1 cellular context compared by ENCODE assay signal in genomic region chr13:45623516-45624090, GRCh38.
TF ChIP-seq lines count a peak whose summit lies in the region.

No MANE protein-coding gene starts in this region.

TF ChIP-seq in GM23338, 12 proteins besides CTCF, POLR2A, EP300 and RAD21 (continued from another document):
- TF ChIP-seq, protein P1, sequence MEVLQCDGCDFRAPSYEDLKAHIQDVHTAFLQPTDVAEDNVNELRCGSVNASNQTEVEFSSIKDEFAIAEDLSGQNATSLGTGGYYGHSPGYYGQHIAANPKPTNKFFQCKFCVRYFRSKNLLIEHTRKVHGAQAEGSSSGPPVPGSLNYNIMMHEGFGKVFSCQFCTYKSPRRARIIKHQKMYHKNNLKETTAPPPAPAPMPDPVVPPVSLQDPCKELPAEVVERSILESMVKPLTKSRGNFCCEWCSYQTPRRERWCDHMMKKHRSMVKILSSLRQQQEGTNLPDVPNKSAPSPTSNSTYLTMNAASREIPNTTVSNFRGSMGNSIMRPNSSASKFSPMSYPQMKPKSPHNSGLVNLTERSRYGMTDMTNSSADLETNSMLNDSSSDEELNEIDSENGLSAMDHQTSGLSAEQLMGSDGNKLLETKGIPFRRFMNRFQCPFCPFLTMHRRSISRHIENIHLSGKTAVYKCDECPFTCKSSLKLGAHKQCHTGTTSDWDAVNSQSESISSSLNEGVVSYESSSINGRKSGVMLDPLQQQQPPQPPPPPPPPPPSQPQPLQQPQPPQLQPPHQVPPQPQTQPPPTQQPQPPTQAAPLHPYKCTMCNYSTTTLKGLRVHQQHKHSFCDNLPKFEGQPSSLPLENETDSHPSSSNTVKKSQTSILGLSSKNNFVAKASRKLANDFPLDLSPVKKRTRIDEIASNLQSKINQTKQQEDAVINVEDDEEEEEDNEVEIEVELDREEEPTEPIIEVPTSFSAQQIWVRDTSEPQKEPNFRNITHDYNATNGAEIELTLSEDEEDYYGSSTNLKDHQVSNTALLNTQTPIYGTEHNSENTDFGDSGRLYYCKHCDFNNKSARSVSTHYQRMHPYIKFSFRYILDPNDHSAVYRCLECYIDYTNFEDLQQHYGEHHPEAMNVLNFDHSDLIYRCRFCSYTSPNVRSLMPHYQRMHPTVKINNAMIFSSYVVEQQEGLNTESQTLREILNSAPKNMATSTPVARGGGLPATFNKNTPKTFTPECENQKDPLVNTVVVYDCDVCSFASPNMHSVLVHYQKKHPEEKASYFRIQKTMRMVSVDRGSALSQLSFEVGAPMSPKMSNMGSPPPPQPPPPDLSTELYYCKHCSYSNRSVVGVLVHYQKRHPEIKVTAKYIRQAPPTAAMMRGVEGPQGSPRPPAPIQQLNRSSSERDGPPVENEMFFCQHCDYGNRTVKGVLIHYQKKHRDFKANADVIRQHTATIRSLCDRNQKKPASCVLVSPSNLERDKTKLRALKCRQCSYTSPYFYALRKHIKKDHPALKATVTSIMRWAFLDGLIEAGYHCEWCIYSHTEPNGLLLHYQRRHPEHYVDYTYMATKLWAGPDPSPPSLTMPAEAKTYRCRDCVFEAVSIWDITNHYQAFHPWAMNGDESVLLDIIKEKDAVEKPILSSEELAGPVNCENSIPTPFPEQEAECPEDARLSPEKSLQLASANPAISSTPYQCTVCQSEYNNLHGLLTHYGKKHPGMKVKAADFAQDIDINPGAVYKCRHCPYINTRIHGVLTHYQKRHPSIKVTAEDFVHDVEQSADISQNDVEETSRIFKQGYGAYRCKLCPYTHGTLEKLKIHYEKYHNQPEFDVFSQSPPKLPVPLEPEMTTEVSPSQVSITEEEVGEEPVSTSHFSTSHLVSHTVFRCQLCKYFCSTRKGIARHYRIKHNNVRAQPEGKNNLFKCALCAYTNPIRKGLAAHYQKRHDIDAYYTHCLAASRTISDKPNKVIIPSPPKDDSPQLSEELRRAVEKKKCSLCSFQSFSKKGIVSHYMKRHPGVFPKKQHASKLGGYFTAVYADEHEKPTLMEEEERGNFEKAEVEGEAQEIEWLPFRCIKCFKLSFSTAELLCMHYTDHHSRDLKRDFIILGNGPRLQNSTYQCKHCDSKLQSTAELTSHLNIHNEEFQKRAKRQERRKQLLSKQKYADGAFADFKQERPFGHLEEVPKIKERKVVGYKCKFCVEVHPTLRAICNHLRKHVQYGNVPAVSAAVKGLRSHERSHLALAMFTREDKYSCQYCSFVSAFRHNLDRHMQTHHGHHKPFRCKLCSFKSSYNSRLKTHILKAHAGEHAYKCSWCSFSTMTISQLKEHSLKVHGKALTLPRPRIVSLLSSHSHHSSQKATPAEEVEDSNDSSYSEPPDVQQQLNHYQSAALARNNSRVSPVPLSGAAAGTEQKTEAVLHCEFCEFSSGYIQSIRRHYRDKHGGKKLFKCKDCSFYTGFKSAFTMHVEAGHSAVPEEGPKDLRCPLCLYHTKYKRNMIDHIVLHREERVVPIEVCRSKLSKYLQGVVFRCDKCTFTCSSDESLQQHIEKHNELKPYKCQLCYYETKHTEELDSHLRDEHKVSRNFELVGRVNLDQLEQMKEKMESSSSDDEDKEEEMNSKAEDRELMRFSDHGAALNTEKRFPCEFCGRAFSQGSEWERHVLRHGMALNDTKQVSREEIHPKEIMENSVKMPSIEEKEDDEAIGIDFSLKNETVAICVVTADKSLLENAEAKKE (CRISPR knock-in tag; IDR thresholded peaks at IDR 0.05), result no peak
- no peak for TF ChIP-seq EZH2phosphoT487 (IDR thresholded peaks at IDR 0.05; ENCODE audit: unreplicated experiment)
- no peak for TF ChIP-seq NANOG (IDR thresholded peaks at IDR 0.05; ENCODE audit: borderline replicate concordance)
- no peak for TF ChIP-seq STAT1 (IDR thresholded peaks at IDR 0.05; ENCODE audit: unreplicated experiment)
- TF ChIP-seq ZNF114 (CRISPR knock-in tag; IDR thresholded peaks at IDR 0.05), result no peak
